8 cellular contexts compared by ENCODE assay signal in the genomic region with DNA sequence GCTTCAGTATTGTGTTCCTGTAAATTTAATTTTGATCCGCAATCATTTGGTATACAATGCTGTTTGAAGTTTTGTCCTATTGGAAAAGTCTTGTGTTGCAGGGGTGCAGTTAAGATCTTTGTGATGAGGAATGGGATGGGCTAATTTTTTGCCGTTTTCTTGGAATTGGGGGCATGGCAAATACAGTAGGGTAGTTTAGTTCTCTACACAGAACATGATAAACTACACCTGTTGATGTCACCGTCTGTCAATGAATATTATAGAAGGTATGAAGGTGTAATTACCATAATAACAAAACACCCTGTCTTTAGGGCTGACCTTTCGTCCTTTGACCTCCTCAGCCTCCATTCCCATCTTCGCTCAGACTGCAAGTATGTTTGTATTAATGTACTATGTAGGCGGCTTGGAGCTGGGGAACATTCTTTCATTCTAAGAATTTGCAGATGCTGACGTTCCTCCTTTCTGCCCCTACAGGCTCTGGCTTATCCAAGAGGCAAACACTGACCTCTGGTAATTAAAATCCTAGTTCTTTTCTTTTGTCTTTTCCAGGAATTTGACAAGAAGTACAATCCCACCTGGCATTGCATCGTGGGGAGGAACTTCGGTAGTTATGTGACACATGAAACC.
DNase-seq lines count a peak whose midpoint lies in the region; ATAC-seq and TF ChIP-seq lines count a peak whose summit lies in the region.

No MANE protein-coding gene starts in this region.

- DNase-seq in caudate nucleus (lab: John Stamatoyannopoulos, UW) (peak in 1 of 61 donors; percentile 2), HUDEP-2 (lab: John Stamatoyannopoulos, UW; ENCODE audit: unreplicated experiment in 76 of 76) (no peak), superior temporal gyrus (ENCODE audit: extremely low spot score) (no peak)

- no peak overlapping the region for H2AFZ ChIP-seq in ACC112 (ENCODE audit: low read length, unreplicated experiment)

- H3K27me3 ChIP-seq in ACC112 (ENCODE audit: insufficient read depth, low read length) (no peaks in the 10 kb centered on the region), HUES6 (ENCODE audit: control insufficient read depth, insufficient read depth, low read length) (no peaks in the 10 kb centered on the region), mucosa of stomach (ENCODE audit: control insufficient read depth, insufficient read depth, low read length) (no peaks in the 10 kb centered on the region)

- H3K4me1 ChIP-seq in ACC112 (ENCODE audit: control insufficient read depth, insufficient read depth, low read length, unreplicated experiment) (peaks cover 24% of the 10 kb centered on the region), HUES6 (ENCODE audit: control insufficient read depth, insufficient read depth, low read length) (peaks cover 14% of the 10 kb centered on the region; the same call in 1 of the 2 replicates), mucosa of stomach (ENCODE audit: control insufficient read depth, insufficient read depth, low read length) (peaks cover 5% of the 10 kb centered on the region)

- no peak overlapping the region for H3K27ac ChIP-seq in ACC112 (ENCODE audit: low read depth, low read length)
- no peak overlapping the region for H3K27ac ChIP-seq in HUES6 (ENCODE audit: low read depth, low read length)
- peak overlapping the region; percentile 0 for H3K27ac ChIP-seq in caudate nucleus (ENCODE audit: low read depth, low read length)

- H3K79me2 ChIP-seq in ACC112 (ENCODE audit: control insufficient read depth, insufficient read depth, low read length, unreplicated experiment) = peaks cover 37% of the 10 kb centered on the region

- peak overlapping the region; percentile 92 for H3K9ac ChIP-seq in HUES6 (ENCODE audit: low read length)
- peak overlapping the region; percentile 76 for H3K9ac ChIP-seq in mucosa of stomach (ENCODE audit: low read length)

- TF ChIP-seq POLR2A in GM18505 (IDR thresholded peaks at IDR 0.05; ENCODE audit: borderline replicate concordance, extremely low read depth, insufficient read depth, insufficient read length) = no peak

- peaks cover 12% of the 10 kb centered on the region for H3K36me3 ChIP-seq in ACC112 (ENCODE audit: insufficient read depth, low read length)
- peaks cover 33% of the 10 kb centered on the region for H3K36me3 ChIP-seq in HUES6 (ENCODE audit: control insufficient read depth, insufficient read depth, low read length)
- no peaks in the 10 kb centered on the region for H3K36me3 ChIP-seq in mucosa of stomach (ENCODE audit: control insufficient read depth, insufficient read depth, low read length)

- ATAC-seq in GM18505 (IDR thresholded peaks at IDR 0.05; ENCODE audit: unreplicated experiment) = no peak
- no peak for ATAC-seq in GM21447 (IDR thresholded peaks at IDR 0.05; ENCODE audit: unreplicated experiment)

- H3K9me3 ChIP-seq in HUES6 (ENCODE audit: control insufficient read depth, insufficient read depth, low read depth, low read length) (no peaks in the 10 kb centered on the region), mucosa of stomach (ENCODE audit: control insufficient read depth, low read length) (no peaks in the 10 kb centered on the region)

- H3K4me3 ChIP-seq in ACC112 (ENCODE audit: low read depth, low read length) = peak overlapping the region; percentile 82
- peak overlapping the region; percentile 93 for H3K4me3 ChIP-seq in HUES6 (ENCODE audit: low read depth, low read length)
- peak overlapping the region; percentile 58 for H3K4me3 ChIP-seq in mucosa of stomach (ENCODE audit: low read length)
